ENCODE assay signal across 1 cellular context in genomic region chr16:30874821-30875717, GRCh38.
TF ChIP-seq lines count a peak whose summit lies in the region.

No MANE protein-coding gene starts in this region.

TF ChIP-seq in GM23338, 12 proteins besides CTCF, POLR2A, EP300 and RAD21 (continued from another document):
- TF ChIP-seq REST (IDR thresholded peaks at IDR 0.05; ENCODE audit: unreplicated experiment) (no peak), EZH2 (IDR thresholded peaks at IDR 0.05; ENCODE audit: low read depth, unreplicated experiment) (peak; percentile 29), CREB1 (CRISPR knock-in tag; IDR thresholded peaks at IDR 0.05; ENCODE audit: low read depth) (peak; percentile 77)
